ENCODE assay signal across 35 cellular contexts in the genomic region with DNA sequence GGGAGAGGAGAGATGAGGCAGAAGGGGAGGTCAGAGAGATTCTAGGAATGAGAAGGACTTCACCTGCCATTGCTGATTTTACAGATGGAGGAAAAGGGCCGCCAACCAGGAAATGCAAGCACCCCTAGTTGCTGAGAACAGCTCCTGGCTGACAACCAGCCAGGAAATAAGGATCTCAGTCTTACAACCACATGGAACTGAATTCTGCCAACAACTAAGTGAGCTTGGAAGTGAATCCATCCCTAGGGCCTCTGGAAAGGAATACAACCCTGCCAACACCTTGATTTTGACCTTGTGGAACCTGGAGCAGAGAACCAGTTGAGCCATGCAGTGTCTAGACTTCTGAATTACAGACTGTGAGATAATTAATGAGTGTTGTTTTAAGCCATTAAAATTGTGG.
"Had no signal": no experiment of that assay in that cellular context is flagged by ENCODE, and none has a peak within 500 bp of the region (broad histone marks: within the 10 kb centered on the region; RNA-seq: fewer than 3 reads in every experiment).

No MANE protein-coding gene starts in this region.

- H3K27me3 ChIP-seq: breast epithelium, cardiac muscle cell, dorsolateral prefrontal cortex, foreskin keratinocyte, gastrocnemius medialis, heart left ventricle had no signal

- H3K4me1 Mint-ChIP-seq: activated CD4-positive, alpha-beta T cell treated with anti-CD3 and anti-CD28 coated beads for 36 hours; activated CD4-positive, alpha-beta T cell treated with anti-CD3 and anti-CD28 coated beads, Interleukin-2, amount 10 ng/mL, durations not matched to agents 24 days and 14 days; activated CD8-positive, alpha-beta memory T cell treated with anti-CD3 and anti-CD28 coated beads, Interleukin-2, amount 10 ng/mL, durations not matched to agents 7 days and 5 days had no signal

- H3K9me3 ChIP-seq: breast epithelium, gastrocnemius medialis had no signal

- H3K4me3 Mint-ChIP-seq: activated CD4-positive, alpha-beta memory T cell treated with anti-CD3 and anti-CD28 coated beads for 36 hours; activated CD4-positive, alpha-beta T cell treated with anti-CD3 and anti-CD28 coated beads for 36 hours; activated CD4-positive, alpha-beta T cell treated with anti-CD3 and anti-CD28 coated beads, Interleukin-2, amount 10 ng/mL, durations not matched to agents 24 days and 14 days; activated CD8-positive, alpha-beta memory T cell treated with anti-CD3 and anti-CD28 coated beads, Interleukin-2, amount 10 ng/mL, durations not matched to agents 7 days and 5 days; activated CD8-positive, alpha-beta T cell treated with anti-CD3 and anti-CD28 coated beads, Interleukin-2, amount 10 ng/mL, durations not matched to agents 7 days and 5 days; activated naive CD8-positive, alpha-beta T cell; activated T-cell treated with anti-CD3 and anti-CD28 coated beads, Interleukin-2, amount 50 U/mL, for 24 hours; activated T-cell treated with anti-CD3 and anti-CD28 coated beads, Interleukin-2, amount 50 U/mL, for 72 hours; brain; dendritic cell treated with granulocyte-macrophage colony-stimulating factor and Interleukin-4, amounts not matched to agents 40 ng/mL and 50 ng/mL, for 4 days; endodermal cell; T-helper 17 cell; T-helper 2 cell treated with Interferon-gamma antibody and Interleukin-4, amounts not matched to agents 5 μg/mL and 100 μg/mL, for 36 hours had no signal

- H3K27me3 Mint-ChIP-seq: activated CD4-positive, alpha-beta T cell treated with anti-CD3 and anti-CD28 coated beads for 36 hours; activated naive CD8-positive, alpha-beta T cell; activated T-cell treated with anti-CD3 and anti-CD28 coated beads, Interleukin-2, amount 50 U/mL, for 24 hours; dendritic cell treated with granulocyte-macrophage colony-stimulating factor and Interleukin-4, amounts not matched to agents 40 ng/mL and 50 ng/mL, for 4 days; T-helper 17 cell had no signal

- ATAC-seq: activated CD4-positive, alpha-beta T cell treated with anti-CD3 and anti-CD28 coated beads for 36 hours; activated CD8-positive, alpha-beta memory T cell treated with anti-CD3 and anti-CD28 coated beads, Interleukin-2, amount 10 ng/mL, durations not matched to agents 7 days and 5 days; activated CD8-positive, alpha-beta T cell treated with anti-CD3 and anti-CD28 coated beads, Interleukin-2, amount 10 ng/mL, durations not matched to agents 7 days and 5 days; activated T-cell treated with anti-CD3 and anti-CD28 coated beads, Interleukin-2, amount 50 U/mL, for 72 hours; esophagus mucosa; foreskin keratinocyte; gastrocnemius medialis; heart left ventricle; T-helper 17 cell had no signal

- H3K27ac ChIP-seq: breast epithelium, cardiac muscle cell, dorsolateral prefrontal cortex, foreskin keratinocyte, gastrocnemius medialis, heart left ventricle had no signal

- DNase-seq: activated CD4-positive, alpha-beta memory T cell treated with anti-CD3 and anti-CD28 coated beads for 36 hours; activated CD4-positive, alpha-beta T cell treated with anti-CD3 and anti-CD28 coated beads for 36 hours; activated CD4-positive, alpha-beta T cell treated with anti-CD3 and anti-CD28 coated beads, Interleukin-2, amount 10 ng/mL, durations not matched to agents 24 days and 14 days; activated CD4-positive, CD25-positive, alpha-beta regulatory T cell; activated CD4-positive, CD25-positive, alpha-beta regulatory T cell treated with anti-CD3 and anti-CD28 coated beads, Interleukin-2, amount 50 U/mL, for 72 hours; activated CD8-positive, alpha-beta memory T cell treated with anti-CD3 and anti-CD28 coated beads, Interleukin-2, amount 10 ng/mL, durations not matched to agents 7 days and 5 days; activated CD8-positive, alpha-beta memory T cell treated with anti-CD3 and anti-CD28 coated beads, Interleukin-2, amount 50 U/mL, for 4 hours; activated CD8-positive, alpha-beta T cell treated with anti-CD3 and anti-CD28 coated beads, Interleukin-2, amount 10 ng/mL, durations not matched to agents 7 days and 5 days; activated gamma-delta T cell; activated naive CD4-positive, alpha-beta T cell; activated naive CD4-positive, alpha-beta T cell treated with anti-CD3 and anti-CD28 coated beads, Interleukin-2, amount 50 U/mL, for 16 hours; activated T-cell treated with anti-CD3 and anti-CD28 coated beads, Interleukin-2, amount 50 U/mL, for 24 hours; activated T-cell treated with anti-CD3 and anti-CD28 coated beads, Interleukin-2, amount 50 U/mL, for 72 hours; amniotic stem cell; anterior cingulate cortex; central memory CD4-positive, alpha-beta T cell; cerebellar nuclear complex; dorsolateral prefrontal cortex; effector memory CD4-positive, alpha-beta T cell; endodermal cell; foreskin keratinocyte; gastrocnemius medialis; glutamatergic neuron; heart left ventricle; T-helper 1 cell; T-helper 17 cell; T1000 had no signal

- H3K4me3 ChIP-seq: breast epithelium, cardiac muscle cell, coronary artery, dorsolateral prefrontal cortex, gastrocnemius medialis, heart left ventricle had no signal

- H3K27ac Mint-ChIP-seq: activated CD4-positive, alpha-beta memory T cell treated with anti-CD3 and anti-CD28 coated beads for 36 hours; activated CD4-positive, alpha-beta T cell treated with anti-CD3 and anti-CD28 coated beads for 36 hours; activated CD4-positive, alpha-beta T cell treated with anti-CD3 and anti-CD28 coated beads, Interleukin-2, amount 10 ng/mL, durations not matched to agents 24 days and 14 days; activated CD8-positive, alpha-beta memory T cell treated with anti-CD3 and anti-CD28 coated beads, Interleukin-2, amount 10 ng/mL, durations not matched to agents 7 days and 5 days; activated CD8-positive, alpha-beta T cell treated with anti-CD3 and anti-CD28 coated beads, Interleukin-2, amount 10 ng/mL, durations not matched to agents 7 days and 5 days; activated naive CD8-positive, alpha-beta T cell; activated T-cell treated with anti-CD3 and anti-CD28 coated beads, Interleukin-2, amount 50 U/mL, for 24 hours; activated T-cell treated with anti-CD3 and anti-CD28 coated beads, Interleukin-2, amount 50 U/mL, for 72 hours; dendritic cell treated with granulocyte-macrophage colony-stimulating factor and Interleukin-4, amounts not matched to agents 40 ng/mL and 50 ng/mL, for 4 days; endodermal cell; T-helper 17 cell; T-helper 2 cell treated with Interferon-gamma antibody and Interleukin-4, amounts not matched to agents 5 μg/mL and 100 μg/mL, for 36 hours had no signal

- H3K9me3 Mint-ChIP-seq: activated CD4-positive, alpha-beta memory T cell treated with anti-CD3 and anti-CD28 coated beads for 36 hours; activated CD4-positive, alpha-beta T cell treated with anti-CD3 and anti-CD28 coated beads, Interleukin-2, amount 10 ng/mL, durations not matched to agents 24 days and 14 days; activated T-cell treated with anti-CD3 and anti-CD28 coated beads, Interleukin-2, amount 50 U/mL, for 24 hours; activated T-cell treated with anti-CD3 and anti-CD28 coated beads, Interleukin-2, amount 50 U/mL, for 72 hours; endodermal cell; T-helper 2 cell treated with Interferon-gamma antibody and Interleukin-4, amounts not matched to agents 5 μg/mL and 100 μg/mL, for 36 hours had no signal

- H3K36me3 Mint-ChIP-seq: activated CD4-positive, alpha-beta memory T cell treated with anti-CD3 and anti-CD28 coated beads for 36 hours; activated CD8-positive, alpha-beta memory T cell treated with anti-CD3 and anti-CD28 coated beads, Interleukin-2, amount 10 ng/mL, durations not matched to agents 7 days and 5 days; activated naive CD8-positive, alpha-beta T cell; brain had no signal

- H3K36me3 ChIP-seq: breast epithelium, cardiac muscle cell, gastrocnemius medialis, heart left ventricle had no signal

- H3K4me1 ChIP-seq: breast epithelium, gastrocnemius medialis, heart left ventricle had no signal
